Comparison of ENCODE assay signal across 9 cellular contexts in the genomic region with DNA sequence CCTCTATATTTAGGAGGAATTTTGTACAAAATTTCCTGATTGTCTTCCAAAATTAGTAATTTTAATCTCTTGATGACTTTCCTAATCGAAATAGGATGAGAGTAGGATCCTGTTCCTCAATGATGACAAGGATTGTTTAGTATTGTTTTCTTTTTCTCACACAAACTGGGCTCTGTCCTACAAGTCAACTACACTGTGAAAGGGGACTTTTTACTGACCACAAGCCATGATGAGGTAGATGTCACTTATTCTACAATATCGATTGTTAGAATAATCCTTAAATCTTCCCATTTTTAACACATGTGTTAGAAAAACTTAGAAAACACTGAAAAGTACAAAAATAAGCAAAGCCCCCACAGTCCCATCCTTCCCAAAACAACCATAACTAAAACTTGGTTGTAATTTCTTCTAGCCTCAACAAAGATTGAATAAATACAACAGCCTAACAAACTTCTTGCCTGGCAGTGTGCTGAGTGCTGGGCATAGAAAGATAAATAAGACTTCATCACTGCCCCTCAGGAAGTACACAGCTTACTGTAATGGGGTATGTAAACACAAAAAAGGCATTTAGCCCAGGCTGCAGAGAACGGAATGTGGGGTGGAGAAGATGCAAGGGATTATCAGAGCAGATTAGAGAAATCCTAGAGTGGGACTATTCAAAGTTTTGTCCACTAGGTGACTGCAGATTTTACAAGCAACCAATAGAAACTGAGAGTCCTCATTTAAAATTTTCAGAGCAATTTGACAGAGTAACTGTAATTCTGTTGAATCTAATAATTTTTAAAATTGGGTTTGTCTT. TPM values are rescaled to one million over a fixed set of nuclear protein-coding genes. Genes with fewer than 3 reads are reported as not detected.
DNase-seq lines count a peak whose midpoint lies in the region; ATAC-seq, FAIRE-seq and TF ChIP-seq lines count a peak whose summit lies in the region.
"Had no signal": no experiment of that assay in that cellular context is flagged by ENCODE, and none has a peak within 500 bp of the region (broad histone marks: within the 10 kb centered on the region; RNA-seq: fewer than 3 reads in every experiment).

No MANE protein-coding gene starts in this region.

- H3K4me1 ChIP-seq in thyroid gland = peaks cover 14 to 30% of the 10 kb centered on the region in 2 donors

- WGBS in thyroid gland, 2 donors = 76 to 81% methylated on average over 3 of the region's 3 CpGs

- intact Hi-C loops in thyroid gland (cut with DNase I) = no loop called here

- TF ChIP-seq CTCF in fibroblast of villous mesenchyme (IDR thresholded peaks at IDR 0.05; ENCODE audit: insufficient read depth, low read depth, low read length) = peak; percentile 40
- peak in 1 of 6 experiments; percentile 16 for TF ChIP-seq CTCF in thyroid gland (IDR thresholded peaks at IDR 0.05)

- ATAC-seq in GM18873 (IDR thresholded peaks at IDR 0.05; ENCODE audit: low FRiP score, unreplicated experiment) = no peak

- H3K36me3 ChIP-seq in thyroid gland = no peaks in the 10 kb centered on the region

- no peaks in the 10 kb centered on the region for H3K27me3 ChIP-seq in thyroid gland

- TF ChIP-seq POLR2A in thyroid gland (IDR thresholded peaks at IDR 0.05) = no peak

- FAIRE-seq in RCC 7860 (lab: Jason Lieb, UNC) = no peak

- H3K9me3 ChIP-seq in thyroid gland = no peaks in the 10 kb centered on the region

- DNase-seq in H4 (ENCODE audit: low spot score) (peak; percentile 62), RCC 7860 (ENCODE audit: low spot score) (peak; percentile 23), fibroblast of villous mesenchyme (ENCODE audit: low read depth) (peak; percentile 67), thyroid gland (no peak), DMS 273 treated with DMSO at 0.1 percent for 48 hours (lab: John Stamatoyannopoulos, UW) (no peak), NOMO-1 (lab: John Stamatoyannopoulos, UW; ENCODE audit: unreplicated experiment in 2 of 2) (no peak), OCI-M2 (lab: John Stamatoyannopoulos, UW; ENCODE audit: unreplicated experiment) (no peak)
- DNase-seq: activated gamma-delta T cell had no signal

- H3K4me3 ChIP-seq in fibroblast of villous mesenchyme (ENCODE audit: low read depth, low read length) (no peak overlapping the region), thyroid gland (replicated peaks in 1 of 3) (no peak overlapping the region)

- peak overlapping the region in 2 of 3 donors; percentile 15 to 74 for H3K27ac ChIP-seq in thyroid gland

RNA-seq across cellular contexts. Expression of gene TSC22D2, which starts 35.6 kb away (rescaled TPM):
- total RNA-seq in H4 (2014; rRNA removed; shearing (Covaris generic)) = 5.8 and 7.2 TPM in 2 replicates
- 14.2 and 16.4 TPM in 2 replicates for total RNA-seq in fibroblast of villous mesenchyme
- total RNA-seq in thyroid gland = 10 to 100 TPM; 14.4 to 35.1 (median 21.2) TPM

Comparison
In these comparisons a context has a peak if more than half of its experiments do, and no peak if none do; other contexts are left out.
1. DNase-seq: peak in H4 (single experiment), RCC 7860 (single experiment) and fibroblast of villous mesenchyme (single experiment); none in thyroid gland (0 of 2), DMS 273 treated with DMSO at 0.1 percent for 48 hours (single experiment), NOMO-1 (0 of 2) and OCI-M2 (single experiment).